ENCODE assay signal across 27 cellular contexts in the genomic region with DNA sequence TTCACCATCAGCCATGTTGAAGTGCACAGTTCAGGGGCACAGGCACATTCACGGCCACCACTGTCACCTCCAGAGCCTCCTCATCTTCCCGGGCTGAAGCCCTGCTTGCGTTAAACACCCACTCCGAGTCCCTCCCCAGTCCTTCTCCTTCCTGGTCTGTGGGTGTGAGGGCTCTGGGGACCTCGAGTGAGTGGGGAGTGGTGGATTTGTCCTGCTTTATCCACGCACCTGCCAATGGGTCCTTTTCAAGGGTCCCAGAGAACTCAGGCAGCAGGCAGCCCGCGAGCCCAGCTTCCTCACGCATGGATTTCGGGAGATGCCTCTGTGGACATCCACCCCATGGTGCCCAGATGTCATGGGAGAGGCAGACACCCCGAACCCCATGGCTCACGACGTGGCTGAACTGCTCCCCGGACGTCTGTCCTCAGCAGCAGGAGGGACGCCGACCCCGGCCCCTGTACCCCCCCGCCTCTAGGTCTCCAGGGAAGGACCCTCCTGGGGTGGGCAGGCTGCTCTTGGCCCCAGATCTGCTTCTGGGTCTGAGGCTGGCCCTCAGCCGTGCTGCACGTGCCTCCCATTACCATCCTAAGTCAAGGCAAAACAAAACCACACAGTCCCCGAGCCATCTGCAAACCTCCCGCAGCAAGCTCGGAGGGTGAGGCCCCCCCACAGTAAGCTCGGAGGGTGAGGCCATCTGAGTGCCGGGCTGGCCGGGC. TPM values are rescaled to one million over a fixed set of nuclear protein-coding genes. Genes with fewer than 3 reads are reported as not detected.
"Had no signal": no experiment of that assay in that cellular context is flagged by ENCODE, and none has a peak within 500 bp of the region (broad histone marks: within the 10 kb centered on the region; RNA-seq: fewer than 3 reads in every experiment).

No MANE protein-coding gene starts in this region.

- H3K36me3 Mint-ChIP-seq: activated naive CD4-positive, alpha-beta T cell treated with anti-CD3 and anti-CD28 coated beads, Interleukin-2, amount 10 ng/mL, durations not matched to agents 7 days and 5 days; stimulated activated effector memory CD8-positive, alpha-beta T cell treated with anti-CD3 and anti-CD28 coated beads, Interleukin-12 subunit alpha, Interleukin-12 subunit beta, amount 100 ng/mL, for 72 hours; WTC11 had no signal

- H3K27me3 Mint-ChIP-seq: activated CD4-positive, alpha-beta memory T cell treated with anti-CD3 and anti-CD28 coated beads, Interleukin-2, amount 10 ng/mL, durations not matched to agents 7 days and 5 days; activated CD4-positive, alpha-beta T cell treated with anti-CD3 and anti-CD28 coated beads, Interleukin-2, amount 10 ng/mL, durations not matched to agents 7 days and 5 days; progenitor cell of endocrine pancreas had no signal

- H3K4me3 Mint-ChIP-seq: activated CD4-positive, alpha-beta memory T cell treated with anti-CD3 and anti-CD28 coated beads, Interleukin-2, amount 10 ng/mL, durations not matched to agents 7 days and 5 days; activated CD4-positive, alpha-beta T cell treated with anti-CD3 and anti-CD28 coated beads, Interleukin-2, amount 10 ng/mL, durations not matched to agents 7 days and 5 days; activated naive CD4-positive, alpha-beta T cell treated with anti-CD3 and anti-CD28 coated beads, Interleukin-2, amount 10 ng/mL, durations not matched to agents 7 days and 5 days; activated T-cell treated with anti-CD3 and anti-CD28 coated beads, Interleukin-2, amount 50 U/mL, for 24 hours; nephron; stimulated activated effector memory CD8-positive, alpha-beta T cell treated with anti-CD3 and anti-CD28 coated beads, Interleukin-12 subunit alpha, Interleukin-12 subunit beta, amount 100 ng/mL, for 72 hours; stimulated activated naive CD8-positive, alpha-beta T cell treated with anti-CD3 and anti-CD28 coated beads, Interleukin-15, amount 100 ng/mL, for 72 hours; WTC11 had no signal

- ATAC-seq: stimulated activated effector memory CD8-positive, alpha-beta T cell treated with anti-CD3 and anti-CD28 coated beads, Interleukin-12 subunit alpha, Interleukin-12 subunit beta, amount 100 ng/mL, for 72 hours; stimulated activated naive CD8-positive, alpha-beta T cell treated with anti-CD3 and anti-CD28 coated beads, Interleukin-15, amount 100 ng/mL, for 72 hours had no signal

- H3K9me3 ChIP-seq: gastroesophageal sphincter, ovary, sigmoid colon, upper lobe of left lung had no signal

- H3K36me3 ChIP-seq: ovary had no signal

- H3K4me3 ChIP-seq: gastroesophageal sphincter, ovary, sigmoid colon, upper lobe of left lung had no signal

- H3K9me3 Mint-ChIP-seq: activated CD4-positive, alpha-beta memory T cell treated with anti-CD3 and anti-CD28 coated beads, Interleukin-2, amount 10 ng/mL, durations not matched to agents 7 days and 5 days; activated CD4-positive, alpha-beta T cell treated with anti-CD3 and anti-CD28 coated beads, Interleukin-2, amount 10 ng/mL, durations not matched to agents 7 days and 5 days; activated naive CD4-positive, alpha-beta T cell treated with anti-CD3 and anti-CD28 coated beads, Interleukin-2, amount 10 ng/mL, durations not matched to agents 7 days and 5 days; activated T-cell treated with anti-CD3 and anti-CD28 coated beads, Interleukin-2, amount 50 U/mL, for 24 hours; nephron; stimulated activated effector memory CD8-positive, alpha-beta T cell treated with anti-CD3 and anti-CD28 coated beads, Interleukin-12 subunit alpha, Interleukin-12 subunit beta, amount 100 ng/mL, for 72 hours; stimulated activated naive CD8-positive, alpha-beta T cell treated with anti-CD3 and anti-CD28 coated beads, Interleukin-15, amount 100 ng/mL, for 72 hours; WTC11 had no signal

- DNase-seq: activated CD4-positive, alpha-beta memory T cell treated with anti-CD3 and anti-CD28 coated beads, Interleukin-2, amount 10 ng/mL, durations not matched to agents 7 days and 5 days; activated CD4-positive, alpha-beta T cell treated with anti-CD3 and anti-CD28 coated beads for 1 hour; activated CD4-positive, alpha-beta T cell treated with anti-CD3 and anti-CD28 coated beads, Interleukin-2, amount 10 ng/mL, durations not matched to agents 7 days and 5 days; activated CD8-positive, alpha-beta memory T cell treated with anti-CD3 and anti-CD28 coated beads, Interleukin-2, amount 50 U/mL, for 48 hours; activated gamma-delta T cell; activated naive CD4-positive, alpha-beta T cell treated with anti-CD3 and anti-CD28 coated beads, Interleukin-2, amount 10 ng/mL, durations not matched to agents 7 days and 5 days; activated T-cell treated with anti-CD3 and anti-CD28 coated beads, Interleukin-2, amount 50 U/mL, for 24 hours; caudate nucleus; left cardiac atrium; left ventricle myocardium superior; ovary; sigmoid colon; small intestine; stimulated activated CD4-positive, alpha-beta T cell treated with anti-CD3 and anti-CD28 coated beads, Interleukin-4, amount 100 ng/mL, for 24 hours; stimulated activated naive CD8-positive, alpha-beta T cell treated with anti-CD3 and anti-CD28 coated beads, Interleukin-15, amount 100 ng/mL, for 72 hours had no signal

- H3K27ac Mint-ChIP-seq: activated CD4-positive, alpha-beta memory T cell treated with anti-CD3 and anti-CD28 coated beads, Interleukin-2, amount 10 ng/mL, durations not matched to agents 7 days and 5 days; activated CD4-positive, alpha-beta T cell treated with anti-CD3 and anti-CD28 coated beads, Interleukin-2, amount 10 ng/mL, durations not matched to agents 7 days and 5 days; activated naive CD4-positive, alpha-beta T cell treated with anti-CD3 and anti-CD28 coated beads, Interleukin-2, amount 10 ng/mL, durations not matched to agents 7 days and 5 days; activated T-cell treated with anti-CD3 and anti-CD28 coated beads, Interleukin-2, amount 50 U/mL, for 24 hours; progenitor cell of endocrine pancreas; stimulated activated effector memory CD8-positive, alpha-beta T cell treated with anti-CD3 and anti-CD28 coated beads, Interleukin-12 subunit alpha, Interleukin-12 subunit beta, amount 100 ng/mL, for 72 hours; WTC11 had no signal

- H3K27ac ChIP-seq: gastroesophageal sphincter, ovary, sigmoid colon, upper lobe of left lung had no signal

- H3K4me1 Mint-ChIP-seq: activated naive CD4-positive, alpha-beta T cell treated with anti-CD3 and anti-CD28 coated beads, Interleukin-2, amount 10 ng/mL, durations not matched to agents 7 days and 5 days; WTC11 had no signal

- FAIRE-seq: endothelial cell of umbilical vein, keratinocyte, small intestine had no signal

- H3K27me3 ChIP-seq: ovary had no signal

RNA-seq across cellular contexts. Expression of gene CYP2W1, which starts 8.9 kb away (rescaled TPM):
- total RNA-seq: activated CD4-positive, alpha-beta memory T cell treated with anti-CD3 and anti-CD28 coated beads, Interleukin-2, amount 10 ng/mL, durations not matched to agents 7 days and 5 days; activated CD4-positive, alpha-beta T cell treated with anti-CD3 and anti-CD28 coated beads, Interleukin-2, amount 10 ng/mL, durations not matched to agents 7 days and 5 days; endothelial cell of umbilical vein; fibroblast of lung; gastroesophageal sphincter; left cardiac atrium; left ventricle myocardium superior; lung microvascular endothelial cell; renal cortical epithelial cell; upper lobe of left lung; WTC11 had no signal
- polyA plus RNA-seq: endothelial cell of umbilical vein, fibroblast of lung had no signal

RNA-seq across cellular contexts. Expression of gene GPR146, which starts 52.5 kb away (rescaled TPM):
- total RNA-seq: fibroblast of villous mesenchyme had no signal
